ENCODE assay signal across 8 cellular contexts in the genomic region with DNA sequence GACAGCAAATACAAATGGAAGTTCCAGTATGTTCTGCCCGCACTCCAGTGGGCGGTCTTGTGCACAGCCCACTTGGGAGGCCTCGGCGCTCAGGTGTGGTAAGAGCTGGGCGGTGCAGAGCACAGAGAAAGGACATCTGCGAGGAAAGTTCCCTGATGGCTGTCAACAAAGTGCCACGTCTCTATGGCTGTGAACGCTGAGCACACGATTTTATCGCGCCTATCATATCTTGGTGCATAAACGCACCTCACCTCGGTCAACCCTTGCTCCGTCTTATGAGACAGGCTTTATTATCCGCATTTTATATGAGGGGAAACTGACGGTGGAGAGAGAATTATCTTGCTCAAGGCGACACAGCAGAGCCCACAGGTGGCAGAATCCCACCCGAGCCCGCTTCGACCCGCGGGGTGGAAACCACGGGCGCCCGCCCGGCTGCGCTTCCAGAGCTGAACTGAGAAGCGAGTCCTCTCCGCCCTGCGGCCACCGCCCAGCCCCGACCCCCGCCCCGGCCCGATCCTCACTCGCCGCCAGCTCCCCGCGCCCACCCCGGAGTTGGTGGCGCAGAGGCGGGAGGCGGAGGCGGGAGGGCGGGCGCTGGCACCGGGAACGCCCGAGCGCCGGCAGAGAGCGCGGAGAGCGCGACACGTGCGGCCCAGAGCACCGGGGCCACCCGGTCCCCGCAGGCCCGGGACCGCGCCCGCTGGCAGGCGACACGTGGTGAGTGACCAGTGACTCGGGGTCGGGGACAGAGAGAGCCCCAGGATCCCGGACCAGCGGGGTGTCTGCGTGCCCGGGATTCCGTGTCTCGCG. TPM values are rescaled to one million over a fixed set of nuclear protein-coding genes. Genes with fewer than 3 reads are reported as not detected.
DNase-seq lines count a peak whose midpoint lies in the region; ATAC-seq and TF ChIP-seq lines count a peak whose summit lies in the region.

A gene with protein sequence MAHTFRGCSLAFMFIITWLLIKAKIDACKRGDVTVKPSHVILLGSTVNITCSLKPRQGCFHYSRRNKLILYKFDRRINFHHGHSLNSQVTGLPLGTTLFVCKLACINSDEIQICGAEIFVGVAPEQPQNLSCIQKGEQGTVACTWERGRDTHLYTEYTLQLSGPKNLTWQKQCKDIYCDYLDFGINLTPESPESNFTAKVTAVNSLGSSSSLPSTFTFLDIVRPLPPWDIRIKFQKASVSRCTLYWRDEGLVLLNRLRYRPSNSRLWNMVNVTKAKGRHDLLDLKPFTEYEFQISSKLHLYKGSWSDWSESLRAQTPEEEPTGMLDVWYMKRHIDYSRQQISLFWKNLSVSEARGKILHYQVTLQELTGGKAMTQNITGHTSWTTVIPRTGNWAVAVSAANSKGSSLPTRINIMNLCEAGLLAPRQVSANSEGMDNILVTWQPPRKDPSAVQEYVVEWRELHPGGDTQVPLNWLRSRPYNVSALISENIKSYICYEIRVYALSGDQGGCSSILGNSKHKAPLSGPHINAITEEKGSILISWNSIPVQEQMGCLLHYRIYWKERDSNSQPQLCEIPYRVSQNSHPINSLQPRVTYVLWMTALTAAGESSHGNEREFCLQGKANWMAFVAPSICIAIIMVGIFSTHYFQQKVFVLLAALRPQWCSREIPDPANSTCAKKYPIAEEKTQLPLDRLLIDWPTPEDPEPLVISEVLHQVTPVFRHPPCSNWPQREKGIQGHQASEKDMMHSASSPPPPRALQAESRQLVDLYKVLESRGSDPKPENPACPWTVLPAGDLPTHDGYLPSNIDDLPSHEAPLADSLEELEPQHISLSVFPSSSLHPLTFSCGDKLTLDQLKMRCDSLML (plus strand): TSS at position 623 of the 810 bp plus-strand sequence. CDS start 12,496 bp downstream, outside the sequence.

- H3K4me1 Mint-ChIP-seq in naive thymus-derived CD4-positive, alpha-beta T cell: peaks cover 0 to 78% (median 9%) of the 10 kb centered on the region in 7 donors

- no peak for TF ChIP-seq POLR2A in testis (IDR thresholded peaks at IDR 0.05)

- H3K9me3 ChIP-seq in naive thymus-derived CD4-positive, alpha-beta T cell (ENCODE audit: control insufficient read depth in 2 of 3, low read length in 3 of 3): no peaks in the 10 kb centered on the region
- H3K9me3 ChIP-seq in testis: no peaks in the 10 kb centered on the region

- peak in 3 of 10 donors; percentile 7 to 41 (median 38) for DNase-seq in dorsolateral prefrontal cortex
- DNase-seq in naive thymus-derived CD4-positive, alpha-beta T cell: peak in 7 of 9 donors; percentile 11 to 68 (median 18)
- no peak for DNase-seq in testis

- H3K36me3 ChIP-seq in naive thymus-derived CD4-positive, alpha-beta T cell (ENCODE audit: control insufficient read depth in 2 of 3, insufficient read depth in 3 of 3, low read length in 3 of 3): no peaks in the 10 kb centered on the region
- no peaks in the 10 kb centered on the region for H3K36me3 ChIP-seq in testis (ENCODE audit: low read depth, missing control alignments)

- peak within 1 kb of the TSS in 2 of 9 donors; percentile 56 to 99 for H3K27ac Mint-ChIP-seq in naive thymus-derived CD4-positive, alpha-beta T cell

- CTCF ChIA-PET in naive thymus-derived CD4-positive, alpha-beta T cell (lab: Charles Lee): interaction anchor here (0.7 kb wide), 1 partner anchor 312 kb away, joined by 3 read pairs; no protein-coding TSS in a partner anchor

- H3K4me3 Mint-ChIP-seq in naive thymus-derived CD4-positive, alpha-beta T cell: peak within 1 kb of the TSS; percentile 76 to 99 (median 84)

- TF ChIP-seq CTCF in dorsolateral prefrontal cortex (IDR thresholded peaks at IDR 0.05 in 54 of 56, conservative IDR thresholded peaks at IDR 0.05 in 2 of 56; ENCODE audit: low read depth in 1 of 56, partially characterized antibody in 56 of 56) (no peak), testis (IDR thresholded peaks at IDR 0.05) (no peak)

- H3K27ac ChIP-seq in dorsolateral prefrontal cortex (peak within 1 kb of the TSS in 19 of 59 donors; percentile 14 to 70 (median 35)), testis (no peak within 1 kb of the TSS)
- no peak within 1 kb of the TSS for H3K27ac ChIP-seq in naive thymus-derived CD4-positive, alpha-beta T cell (ENCODE audit: low read depth, low read length)

- H3K9me3 Mint-ChIP-seq in naive thymus-derived CD4-positive, alpha-beta T cell: peaks cover 0 to 3% (median 0%) of the 10 kb centered on the region in 11 donors

- H3K27me3 Mint-ChIP-seq in naive thymus-derived CD4-positive, alpha-beta T cell: peaks cover 0 to 22% (median 10%) of the 10 kb centered on the region in 5 donors

- 5 to 21% methylated on average over 21 to 69 of the region's 75 CpGs for WGBS in testis, 2 donors

- POLR2A ChIA-PET in naive thymus-derived CD4-positive, alpha-beta T cell (lab: Charles Lee): no interaction called here

- H3K27me3 ChIP-seq in dorsolateral prefrontal cortex: peaks cover 0 to 34% (median 11%) of the 10 kb centered on the region in 45 donors
- H3K27me3 ChIP-seq in naive thymus-derived CD4-positive, alpha-beta T cell (ENCODE audit: control insufficient read depth in 2 of 2, insufficient read depth in 2 of 2, low read length in 2 of 2): no peaks in the 10 kb centered on the region
- no peaks in the 10 kb centered on the region for H3K27me3 ChIP-seq in testis

- ATAC-seq in GM18502 (IDR thresholded peaks at IDR 0.05; ENCODE audit: poor library complexity, unreplicated experiment) (peak; percentile 59), HG03439 (IDR thresholded peaks at IDR 0.05; ENCODE audit: unreplicated experiment) (peak; percentile 73), HG02981 (IDR thresholded peaks at IDR 0.05; ENCODE audit: unreplicated experiment) (no peak), HG03354 (IDR thresholded peaks at IDR 0.05; ENCODE audit: poor library complexity, severe bottlenecking, unreplicated experiment) (no peak)
- ATAC-seq in activated CD4-positive, CD25-positive, alpha-beta regulatory T cell treated with anti-CD3 and anti-CD28 coated beads, Interleukin-2, amount 50 U/mL, for 24 hours: peak; percentile 64 to 67
- ATAC-seq in naive thymus-derived CD4-positive, alpha-beta T cell: peak; percentile 78

- peak within 1 kb of the TSS; percentile 31 to 73 (median 57) for H3K4me3 ChIP-seq in dorsolateral prefrontal cortex
- peak within 1 kb of the TSS; percentile 19 for H3K4me3 ChIP-seq in naive thymus-derived CD4-positive, alpha-beta T cell (ENCODE audit: low read length)
- H3K4me3 ChIP-seq in testis: peak within 1 kb of the TSS; percentile 34 to 53

- peaks cover 0 to 25% (median 0%) of the 10 kb centered on the region in 5 donors for H3K36me3 Mint-ChIP-seq in naive thymus-derived CD4-positive, alpha-beta T cell

- H3K4me1 ChIP-seq in naive thymus-derived CD4-positive, alpha-beta T cell (ENCODE audit: control insufficient read depth in 2 of 2, insufficient read depth in 2 of 2, low read length in 2 of 2): peaks cover 0 to 5% of the 10 kb centered on the region in 2 donors
- peaks cover 4% of the 10 kb centered on the region for H3K4me1 ChIP-seq in testis

- intact Hi-C loops in dorsolateral prefrontal cortex (cut with DNase I): no loop called here
- intact Hi-C loops in naive thymus-derived CD4-positive, alpha-beta T cell (cut with micrococcal nuclease): loop anchor here in 1 of 2 donors (2.0 to 10.0 kb wide), 4 partner anchors 123 to 973 kb away; a partner anchor contains a TSS
- intact Hi-C loops in testis (cut with DNase I; ENCODE audit: low total_unique reads): no loop called here

RNA-seq across cellular contexts. Expression of the gene that starts here (rescaled TPM):
- total RNA-seq in dorsolateral prefrontal cortex: 10 to 100 TPM in 13 of 120 experiments, 1 to 10 TPM in 107; 2.6 to 14.5 (median 7.0) TPM
- 10 to 100 TPM in 1 of 5 experiments, 1 to 10 TPM in 2, under 1 TPM in 2; 0.38 to 78.1 (median 1.1) TPM for total RNA-seq in naive thymus-derived CD4-positive, alpha-beta T cell
- under 1 TPM; 0.47 to 0.60 TPM for polyA plus RNA-seq in naive thymus-derived CD4-positive, alpha-beta T cell
- total RNA-seq in testis: 1 to 10 TPM; 2.1 to 2.6 TPM
- 1.9 TPM for polyA plus RNA-seq in testis (ENCODE audit: insufficient read depth, low read depth, low replicate concordance)

Comparison
In these comparisons a context has a peak if more than half of its experiments do, and no peak if none do; other contexts are left out.
1. ATAC-seq: peak in GM18502 (single experiment), HG03439 (single experiment), activated CD4-positive, CD25-positive, alpha-beta regulatory T cell treated with anti-CD3 and anti-CD28 coated beads, Interleukin-2, amount 50 U/mL, for 24 hours (2 of 2) and naive thymus-derived CD4-positive, alpha-beta T cell (single experiment); none in HG02981 (single experiment) and HG03354 (single experiment).
2. Peak in every context shown above with its lines, with median percentiles within 50 percentile points of each other: H3K4me3 ChIP-seq.